2 cellular contexts compared by ENCODE assay signal in the genomic region with DNA sequence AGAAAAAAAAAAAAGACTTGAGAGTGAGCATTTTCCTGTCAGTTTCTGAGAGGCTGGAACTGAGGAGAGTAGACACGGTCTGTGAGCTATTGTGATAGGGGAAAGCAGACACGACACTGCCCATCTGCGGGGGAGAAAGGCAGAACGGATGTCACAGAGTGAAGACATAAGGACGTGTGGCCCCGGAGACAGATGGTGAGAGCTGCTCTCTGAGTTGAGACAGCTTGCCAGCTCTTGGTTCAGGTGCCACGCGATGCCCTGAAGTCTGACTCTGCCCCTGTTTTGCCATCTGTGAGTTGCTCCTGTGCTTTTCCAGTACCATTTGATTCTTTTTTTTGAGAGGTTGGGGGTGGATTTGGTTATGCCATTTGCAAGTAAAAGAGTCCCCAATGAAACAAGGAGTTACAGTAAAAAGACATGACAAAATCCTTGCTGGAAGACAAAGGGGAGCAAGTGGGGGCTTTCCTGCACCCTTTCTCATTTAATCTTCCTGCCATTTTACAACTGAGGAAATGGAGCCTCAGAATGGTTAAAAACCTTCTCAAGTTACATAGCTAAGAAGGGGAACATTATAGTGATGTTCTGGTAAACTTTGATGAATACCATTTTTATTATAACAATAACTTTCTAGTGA.
TF ChIP-seq lines count a peak whose summit lies in the region.

No MANE protein-coding gene starts in this region.

TF ChIP-seq in IMR-90, 13 proteins besides CTCF, POLR2A, EP300 and RAD21:
- TF ChIP-seq MXI1 (IDR thresholded peaks at IDR 0.05; ENCODE audit: borderline replicate concordance, low read depth, low read length) (no peak), FOS (IDR thresholded peaks at IDR 0.05; ENCODE audit: low read depth, low read length) (no peak), MAFK (IDR thresholded peaks at IDR 0.05; ENCODE audit: low read depth, low read length) (no peak), CHD1 (IDR thresholded peaks at IDR 0.05; ENCODE audit: low read depth, low read length) (no peak), RFX5 (IDR thresholded peaks at IDR 0.05; ENCODE audit: low read depth, low read length) (no peak), CEBPB (IDR thresholded peaks at IDR 0.05; ENCODE audit: low read depth, low read length) (no peak), MAZ (IDR thresholded peaks at IDR 0.05; ENCODE audit: borderline replicate concordance, low read depth, low read length) (no peak), NFE2L2 (IDR thresholded peaks at IDR 0.05; ENCODE audit: low read depth, low read length) (no peak), RCOR1 (IDR thresholded peaks at IDR 0.05; ENCODE audit: insufficient replicate concordance, low read length) (no peak), SMC3 (IDR thresholded peaks at IDR 0.05; ENCODE audit: low read depth, low read length) (no peak), BHLHE40 (IDR thresholded peaks at IDR 0.05; ENCODE audit: low read depth, low read length) (no peak)
- TF ChIP-seq, protein P1, sequence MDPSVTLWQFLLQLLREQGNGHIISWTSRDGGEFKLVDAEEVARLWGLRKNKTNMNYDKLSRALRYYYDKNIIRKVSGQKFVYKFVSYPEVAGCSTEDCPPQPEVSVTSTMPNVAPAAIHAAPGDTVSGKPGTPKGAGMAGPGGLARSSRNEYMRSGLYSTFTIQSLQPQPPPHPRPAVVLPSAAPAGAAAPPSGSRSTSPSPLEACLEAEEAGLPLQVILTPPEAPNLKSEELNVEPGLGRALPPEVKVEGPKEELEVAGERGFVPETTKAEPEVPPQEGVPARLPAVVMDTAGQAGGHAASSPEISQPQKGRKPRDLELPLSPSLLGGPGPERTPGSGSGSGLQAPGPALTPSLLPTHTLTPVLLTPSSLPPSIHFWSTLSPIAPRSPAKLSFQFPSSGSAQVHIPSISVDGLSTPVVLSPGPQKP (IDR thresholded peaks at IDR 0.05; ENCODE audit: borderline replicate concordance, low read depth, low read length): no peak
- TF ChIP-seq, protein P2, sequence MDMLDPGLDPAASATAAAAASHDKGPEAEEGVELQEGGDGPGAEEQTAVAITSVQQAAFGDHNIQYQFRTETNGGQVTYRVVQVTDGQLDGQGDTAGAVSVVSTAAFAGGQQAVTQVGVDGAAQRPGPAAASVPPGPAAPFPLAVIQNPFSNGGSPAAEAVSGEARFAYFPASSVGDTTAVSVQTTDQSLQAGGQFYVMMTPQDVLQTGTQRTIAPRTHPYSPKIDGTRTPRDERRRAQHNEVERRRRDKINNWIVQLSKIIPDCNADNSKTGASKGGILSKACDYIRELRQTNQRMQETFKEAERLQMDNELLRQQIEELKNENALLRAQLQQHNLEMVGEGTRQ (IDR thresholded peaks at IDR 0.05; ENCODE audit: low read depth, low read length): no peak

TF ChIP-seq in WTC11, 78 proteins besides CTCF, POLR2A, EP300 and RAD21:
- TF ChIP-seq ETV6 (CRISPR knock-in tag; IDR thresholded peaks at IDR 0.05): no peak
- no peak for TF ChIP-seq ZNF121 (CRISPR knock-in tag; IDR thresholded peaks at IDR 0.05)
- no peak for TF ChIP-seq FOXJ3 (CRISPR knock-in tag; IDR thresholded peaks at IDR 0.05; ENCODE audit: borderline replicate concordance)
- no peak for TF ChIP-seq SMAD3 (CRISPR knock-in tag; IDR thresholded peaks at IDR 0.05; ENCODE audit: borderline replicate concordance)
- no peak for TF ChIP-seq NR3C1 (CRISPR knock-in tag; conservative IDR thresholded peaks at IDR 0.05; ENCODE audit: low read depth)
- no peak for TF ChIP-seq ZMAT4 (CRISPR knock-in tag; IDR thresholded peaks at IDR 0.05)
- TF ChIP-seq, protein P3, sequence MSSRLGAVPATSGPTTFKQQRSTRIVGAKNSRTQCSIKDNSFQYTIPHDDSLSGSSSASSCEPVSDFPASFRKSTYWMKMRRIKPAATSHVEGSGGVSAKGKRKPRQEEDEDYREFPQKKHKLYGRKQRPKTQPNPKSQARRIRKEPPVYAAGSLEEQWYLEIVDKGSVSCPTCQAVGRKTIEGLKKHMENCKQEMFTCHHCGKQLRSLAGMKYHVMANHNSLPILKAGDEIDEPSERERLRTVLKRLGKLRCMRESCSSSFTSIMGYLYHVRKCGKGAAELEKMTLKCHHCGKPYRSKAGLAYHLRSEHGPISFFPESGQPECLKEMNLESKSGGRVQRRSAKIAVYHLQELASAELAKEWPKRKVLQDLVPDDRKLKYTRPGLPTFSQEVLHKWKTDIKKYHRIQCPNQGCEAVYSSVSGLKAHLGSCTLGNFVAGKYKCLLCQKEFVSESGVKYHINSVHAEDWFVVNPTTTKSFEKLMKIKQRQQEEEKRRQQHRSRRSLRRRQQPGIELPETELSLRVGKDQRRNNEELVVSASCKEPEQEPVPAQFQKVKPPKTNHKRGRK (CRISPR knock-in tag; IDR thresholded peaks at IDR 0.05; ENCODE audit: borderline replicate concordance): no peak
- TF ChIP-seq ZNF532 (CRISPR knock-in tag; IDR thresholded peaks at IDR 0.05; ENCODE audit: borderline replicate concordance): no peak
- TF ChIP-seq PRDM15 (CRISPR knock-in tag; IDR thresholded peaks at IDR 0.05): no peak
- no peak for TF ChIP-seq TCF7 (CRISPR knock-in tag; IDR thresholded peaks at IDR 0.05; ENCODE audit: low read depth)
- no peak for TF ChIP-seq NFE2L1 (CRISPR knock-in tag; IDR thresholded peaks at IDR 0.05)
